Comparison of ENCODE assay signal across 9 cellular contexts in the genomic region with DNA sequence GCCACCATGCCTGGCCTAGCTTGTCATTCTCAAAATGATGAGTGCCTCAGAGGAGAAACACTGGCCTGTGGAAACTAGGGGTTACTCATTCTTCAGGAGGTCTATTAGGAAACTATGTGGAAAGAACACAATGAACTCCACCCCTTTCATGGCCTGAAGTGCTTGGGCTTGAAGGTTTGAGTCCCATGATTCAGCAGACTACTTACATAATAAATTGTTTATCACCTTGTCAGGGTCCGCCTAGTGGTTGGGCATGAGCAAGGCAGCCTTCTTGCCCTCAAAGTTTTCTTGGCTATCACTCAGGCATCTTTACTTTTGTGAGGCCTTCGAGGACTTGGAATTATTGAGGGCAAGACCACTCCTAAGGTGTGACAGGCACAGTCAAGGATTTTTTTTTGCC.
DNase-seq lines count a peak whose midpoint lies in the region; ATAC-seq and TF ChIP-seq lines count a peak whose summit lies in the region.
"Had no signal": no experiment of that assay in that cellular context is flagged by ENCODE, and none has a peak within 500 bp of the region (broad histone marks: within the 10 kb centered on the region; RNA-seq: fewer than 3 reads in every experiment).

No MANE protein-coding gene starts in this region.

- H3K4me2 ChIP-seq in smooth muscle cell, result no peak overlapping the region

- H3K27ac ChIP-seq in WERI-Rb-1, result no peak overlapping the region
- no peak overlapping the region for H3K27ac ChIP-seq in smooth muscle cell (ENCODE audit: low read depth)
- H3K27ac ChIP-seq in thyroid gland, result no peak overlapping the region

- intact Hi-C loops in thyroid gland (cut with DNase I), result no loop called here

- no peaks in the 10 kb centered on the region for H3K79me2 ChIP-seq in smooth muscle cell (ENCODE audit: low read depth)

- WGBS in smooth muscle cell (ENCODE audit: low lambda C conversion rate), result 70% methylated on average over 2 of the region's 2 CpGs
- WGBS in thyroid gland, 2 donors, result 81 to 83% methylated on average over 2 of the region's 2 CpGs

- H2AFZ ChIP-seq in smooth muscle cell (ENCODE audit: low read depth), result no peak overlapping the region

- H3K9me3 ChIP-seq in WERI-Rb-1 (ENCODE audit: severe bottlenecking) (no peaks in the 10 kb centered on the region), smooth muscle cell (replicated peaks; ENCODE audit: low read depth) (no peaks in the 10 kb centered on the region), thyroid gland (no peaks in the 10 kb centered on the region)

- ATAC-seq in GM18909 (IDR thresholded peaks at IDR 0.05; ENCODE audit: poor library complexity, unreplicated experiment) (peak; percentile 74), HG03432 (IDR thresholded peaks at IDR 0.05; ENCODE audit: unreplicated experiment) (peak; percentile 85)

- H3K4me3 ChIP-seq in WERI-Rb-1 (ENCODE audit: low read depth, low read length) (no peak overlapping the region), smooth muscle cell (no peak overlapping the region), thyroid gland (replicated peaks in 1 of 3) (no peak overlapping the region)

- no peak for TF ChIP-seq POLR2A in thyroid gland (IDR thresholded peaks at IDR 0.05)

- peak; percentile 30 for DNase-seq in A172 (ENCODE audit: low spot score)
- peak; percentile 26 for DNase-seq in WERI-Rb-1
- no peak for DNase-seq in smooth muscle cell (lab: John Stamatoyannopoulos, UW; ENCODE audit: unreplicated experiment)
- no peak for DNase-seq in NCI-H2227 (lab: John Stamatoyannopoulos, UW; ENCODE audit: unreplicated experiment)
- DNase-seq in thyroid gland, result no peak
- DNase-seq in NCI-H2029 (lab: John Stamatoyannopoulos, UW), result no peak
- DNase-seq: activated naive CD8-positive, alpha-beta T cell treated with anti-CD3 and anti-CD28 coated beads, Interleukin-2, amount 10 ng/mL, durations not matched to agents 7 days and 5 days had no signal

- H3K9ac ChIP-seq in smooth muscle cell (ENCODE audit: low read depth), result no peak overlapping the region

- TF ChIP-seq CTCF in WERI-Rb-1 (IDR thresholded peaks at IDR 0.05; ENCODE audit: low read depth, low read length) (peak; percentile 49), smooth muscle cell (IDR thresholded peaks at IDR 0.05; ENCODE audit: borderline replicate concordance, insufficient read depth, poor library complexity, severe bottlenecking) (peak; percentile 35), thyroid gland (IDR thresholded peaks at IDR 0.05) (peak in 1 of 6 experiments; percentile 15)

- H3K27me3 ChIP-seq in WERI-Rb-1 (ENCODE audit: insufficient read depth, low read depth, severe bottlenecking) (no peaks in the 10 kb centered on the region), smooth muscle cell (ENCODE audit: low read depth) (no peaks in the 10 kb centered on the region), thyroid gland (no peaks in the 10 kb centered on the region)

- no peaks in the 10 kb centered on the region for H3K36me3 ChIP-seq in WERI-Rb-1
- no peaks in the 10 kb centered on the region for H3K36me3 ChIP-seq in smooth muscle cell (ENCODE audit: low read depth)
- no peaks in the 10 kb centered on the region for H3K36me3 ChIP-seq in thyroid gland

- H4K20me1 ChIP-seq in smooth muscle cell (ENCODE audit: low read depth), result no peaks in the 10 kb centered on the region

- no peaks in the 10 kb centered on the region for H3F3A ChIP-seq in smooth muscle cell (ENCODE audit: low read depth)

- H3K4me1 ChIP-seq in smooth muscle cell (ENCODE audit: low read depth), result no peaks in the 10 kb centered on the region
- no peaks in the 10 kb centered on the region for H3K4me1 ChIP-seq in thyroid gland

Comparison
In these comparisons a context has a peak if more than half of its experiments do, and no peak if none do; other contexts are left out.
1. DNase-seq: peak in A172 (single experiment) and WERI-Rb-1 (single experiment); none in smooth muscle cell (single experiment), NCI-H2227 (single experiment), thyroid gland (0 of 2) and NCI-H2029 (single experiment).